In the genomic region with DNA sequence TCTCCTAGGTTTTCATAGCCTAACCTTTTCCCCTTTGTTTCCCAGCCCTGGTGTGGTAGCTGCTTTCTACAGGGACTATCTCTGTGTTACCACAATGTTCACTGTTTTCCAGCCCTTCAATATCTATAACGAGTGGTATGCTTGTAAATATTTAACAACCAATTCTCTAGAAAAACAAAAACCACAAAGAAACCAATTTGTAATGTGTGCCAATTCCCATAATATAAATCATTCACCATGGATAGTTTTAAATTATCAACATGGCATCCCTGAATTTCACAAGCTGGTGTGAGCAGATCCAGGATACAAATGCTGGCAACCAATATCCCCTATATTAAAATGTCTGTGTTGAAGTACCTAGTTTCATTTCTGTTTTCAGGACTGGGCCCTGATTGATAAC, we compare ENCODE assay signal across 9 cellular contexts.
DNase-seq lines count a peak whose midpoint lies in the region; ATAC-seq, FAIRE-seq and TF ChIP-seq lines count a peak whose summit lies in the region.
"Had no signal": no experiment of that assay in that cellular context is flagged by ENCODE, and none has a peak within 500 bp of the region (broad histone marks: within the 10 kb centered on the region; RNA-seq: fewer than 3 reads in every experiment).

No MANE protein-coding gene starts in this region.

- H3K27me3 Mint-ChIP-seq in osteocyte (ENCODE audit: unreplicated experiment): no peaks in the 10 kb centered on the region
- H3K27me3 Mint-ChIP-seq: activated naive CD8-positive, alpha-beta T cell treated with anti-CD3 and anti-CD28 coated beads, Interleukin-2, amount 10 ng/mL, durations not matched to agents 7 days and 5 days had no signal

- H3K79me2 ChIP-seq in GM12878 (ENCODE audit: control insufficient read depth, insufficient read depth, low read length): no peaks in the 10 kb centered on the region

- H3K4me3 Mint-ChIP-seq in osteocyte (ENCODE audit: unreplicated experiment): peak overlapping the region; percentile 19
- H3K4me3 Mint-ChIP-seq: activated naive CD8-positive, alpha-beta T cell treated with anti-CD3 and anti-CD28 coated beads, Interleukin-2, amount 10 ng/mL, durations not matched to agents 7 days and 5 days had no signal

- no TSS peak for BruUV-seq in GM12878 (replicated peaks; lab: Mats Ljungman, UMichigan)

- DNase-seq in EH (ENCODE audit: low read depth): peak; percentile 30
- no peak for DNase-seq in GM12878 (ENCODE audit: low read depth, low spot score)
- no peak for DNase-seq in osteocyte (ENCODE audit: extremely low spot score, unreplicated experiment)
- DNase-seq: activated naive CD8-positive, alpha-beta T cell treated with anti-CD3 and anti-CD28 coated beads, Interleukin-2, amount 10 ng/mL, durations not matched to agents 7 days and 5 days had no signal

- no peaks in the 10 kb centered on the region for H3K36me3 Mint-ChIP-seq in osteocyte (ENCODE audit: unreplicated experiment)
- H3K36me3 Mint-ChIP-seq: activated naive CD8-positive, alpha-beta T cell treated with anti-CD3 and anti-CD28 coated beads, Interleukin-2, amount 10 ng/mL, durations not matched to agents 7 days and 5 days had no signal

- H3K4me2 ChIP-seq in GM12878 (ENCODE audit: control insufficient read depth, insufficient read depth): no peak overlapping the region

- H3K9me3 Mint-ChIP-seq in osteocyte (ENCODE audit: unreplicated experiment): no peaks in the 10 kb centered on the region
- H3K9me3 Mint-ChIP-seq: activated naive CD8-positive, alpha-beta T cell treated with anti-CD3 and anti-CD28 coated beads, Interleukin-2, amount 10 ng/mL, durations not matched to agents 7 days and 5 days had no signal

- no peaks in the 10 kb centered on the region for H3K27me3 ChIP-seq in GM12878 (replicated peaks in 1 of 2; ENCODE audit: control insufficient read depth in 2 of 2, insufficient read depth in 2 of 2, low read length in 1 of 2)

- H3K9ac ChIP-seq in GM12878 (ENCODE audit: control insufficient read depth, insufficient read depth, low read length): no peak overlapping the region

- peak overlapping the region; percentile 52 for H3K27ac Mint-ChIP-seq in osteocyte (ENCODE audit: unreplicated experiment)
- H3K27ac Mint-ChIP-seq: activated naive CD8-positive, alpha-beta T cell treated with anti-CD3 and anti-CD28 coated beads, Interleukin-2, amount 10 ng/mL, durations not matched to agents 7 days and 5 days had no signal

- intact Hi-C loops in GM12878 (cut with micrococcal nuclease; ENCODE audit: unreplicated experiment): no loop called here

- no peaks in the 10 kb centered on the region for H3K36me3 ChIP-seq in GM12878 (ENCODE audit: control insufficient read depth in 2 of 2, insufficient read depth in 2 of 2, low read length in 1 of 2)

- CTCF ChIA-PET in GM12878 (lab: Yijun Ruan, JAX): interaction anchor here (0.8 to 1.5 kb wide), 6 partner anchors 22 to 332 kb away, joined by 3 to 5 read pairs (median 3); no protein-coding TSS in a partner anchor

- FAIRE-seq in GM12878 (lab: Jason Lieb, UNC): no peak
- FAIRE-seq: GM12892 had no signal

- POLR2A ChIA-PET in GM12878 (lab: Charles Lee): interaction anchor here (0.9 kb wide), 1 partner anchor 307 kb away, joined by 3 read pairs; no protein-coding TSS in a partner anchor

- SMC1A ChIA-PET in GM12878 (lab: Charles Lee; ENCODE audit: uncharacterized antibody, unreplicated experiment): interaction anchor here (0.7 to 2.1 kb wide), 11 partner anchors 87 to 319 kb away, joined by 3 to 11 read pairs (median 3); no protein-coding TSS in a partner anchor

- RAD21 ChIA-PET in GM12878 (lab: Charles Lee; ENCODE audit: unreplicated experiment): interaction anchor here (0.6 to 1.6 kb wide), 6 partner anchors 20 to 310 kb away, joined by 3 to 7 read pairs (median 3); no protein-coding TSS in a partner anchor

- TF ChIP-seq CTCF in GM12878 (IDR thresholded peaks at IDR 0.05 in 2 of 3, conservative IDR thresholded peaks at IDR 0.05 in 1 of 3; ENCODE audit: control insufficient read depth in 2 of 3, extremely low read depth in 1 of 3, insufficient read depth in 1 of 3, low read depth in 3 of 3, low read length in 3 of 3) (no peak), osteocyte (IDR thresholded peaks at IDR 0.05) (no peak)

- WGBS in GM12878 (ENCODE audit: insufficient coverage, insufficient replicate concordance, low lambda C conversion rate, missing lambda C conversion rate): 0% methylated on average over 1 of the region's 1 CpG

- in situ Hi-C loops in GM12878 (cut with MboI): no loop called here

- ATAC-seq in HG03159 (IDR thresholded peaks at IDR 0.05; ENCODE audit: unreplicated experiment) (peak; percentile 26), GM12878 (peak; percentile 49), HG02610 (IDR thresholded peaks at IDR 0.05; ENCODE audit: unreplicated experiment) (no peak), HG02623 (IDR thresholded peaks at IDR 0.05; ENCODE audit: unreplicated experiment) (no peak), GM21576 (IDR thresholded peaks at IDR 0.05; ENCODE audit: unreplicated experiment) (no peak)

- no peak for TF ChIP-seq RAD21 in GM12878 (IDR thresholded peaks at IDR 0.05; ENCODE audit: insufficient read depth, low read depth, low read length)

- H3K4me1 ChIP-seq in GM12878 (ENCODE audit: control insufficient read depth, insufficient read depth, low read length): peaks cover 8% of the 10 kb centered on the region

- H3K9me3 ChIP-seq in GM12878 (replicated peaks; ENCODE audit: control insufficient read depth, insufficient read depth, low read length): no peaks in the 10 kb centered on the region

- H3K4me3 ChIP-seq in GM12878: no peak overlapping the region

- H3K4me1 Mint-ChIP-seq in osteocyte (ENCODE audit: unreplicated experiment): peaks cover 13% of the 10 kb centered on the region

- no peak overlapping the region for H2AFZ ChIP-seq in GM12878 (ENCODE audit: control insufficient read depth, low read depth, low read length)

- H4K20me1 ChIP-seq in GM12878 (ENCODE audit: control insufficient read depth, insufficient read depth): no peaks in the 10 kb centered on the region

- no peak for TF ChIP-seq EP300 in GM12878 (IDR thresholded peaks at IDR 0.05; ENCODE audit: borderline replicate concordance in 1 of 2, control insufficient read depth in 1 of 2, low read depth in 2 of 2, low read length in 2 of 2)

- no peak for TF ChIP-seq POLR2A in GM12878 (IDR thresholded peaks at IDR 0.05; ENCODE audit: low read depth, low read length)

- no peak overlapping the region for H3K27ac ChIP-seq in GM12878 (ENCODE audit: control insufficient read depth, insufficient read depth)

TF ChIP-seq in GM12878, 131 proteins besides CTCF, POLR2A, EP300 and RAD21:
- 0 out of 4 replicates have a peak, but pooled peaks of 1 of the 2 experiments have one; percentile 1 for TF ChIP-seq IKZF2 (IDR thresholded peaks at IDR 0.05)
- no peak for TF ChIP-seq GABPA (IDR thresholded peaks at IDR 0.05; ENCODE audit: low read depth)

Comparison
In these comparisons a context has a peak if more than half of its experiments do, and no peak if none do; other contexts are left out.
1. ATAC-seq: peak in HG03159 (single experiment) and GM12878 (single experiment); none in HG02610 (single experiment), HG02623 (single experiment) and GM21576 (single experiment).